In the genomic region with DNA sequence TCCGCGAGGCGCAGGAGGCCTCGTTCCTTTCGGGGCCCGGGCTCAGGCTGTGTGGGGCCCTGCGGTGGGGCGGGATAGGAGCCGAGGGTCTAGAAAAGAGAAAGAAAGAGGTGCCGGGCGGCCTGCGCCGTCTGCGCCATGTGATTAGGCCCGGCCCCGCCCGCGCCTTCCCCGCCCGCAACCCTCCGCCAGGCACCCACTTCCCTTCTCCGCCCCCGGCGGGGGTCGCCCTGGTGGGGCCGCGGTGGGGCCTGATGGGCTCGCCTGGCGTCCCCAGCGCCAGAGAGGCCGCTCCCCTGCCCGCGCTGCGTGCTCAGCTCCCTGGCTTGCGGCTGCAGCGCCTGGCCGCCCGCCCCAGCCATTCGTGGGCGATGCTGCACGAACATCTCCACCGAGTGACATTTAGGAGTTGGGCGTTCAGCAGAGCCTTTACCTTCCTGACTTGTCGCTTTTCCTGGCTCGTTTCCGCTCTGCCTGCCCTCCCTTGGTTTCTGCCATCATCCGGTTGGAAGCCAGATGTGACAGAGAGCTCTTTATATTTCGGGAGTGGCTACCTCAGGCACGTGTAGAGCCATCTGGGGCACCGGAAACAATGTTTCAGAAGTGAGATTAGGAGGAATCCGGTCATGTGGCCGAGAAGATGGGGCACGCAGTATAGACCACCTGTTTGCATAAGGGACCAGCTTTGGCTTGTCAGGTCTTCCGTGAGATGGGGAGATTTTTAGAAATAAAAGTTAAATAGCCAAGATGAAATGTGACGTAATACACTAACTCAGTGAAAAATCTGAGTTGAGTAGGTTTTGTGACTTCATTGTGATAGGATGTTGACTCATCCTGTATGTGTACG, we compare ENCODE assay signal across 8 cellular contexts. TPM values are rescaled to one million over a fixed set of nuclear protein-coding genes. Genes with fewer than 3 reads are reported as not detected.
A peak's percentile ranks its signal among the peaks of the same experiment; 100 is the strongest.
DNase-seq lines count a peak whose midpoint lies in the region; ATAC-seq and TF ChIP-seq lines count a peak whose summit lies in the region.

No MANE protein-coding gene starts in this region.

- peaks cover 29% of the 10 kb centered on the region for H3K4me1 ChIP-seq in A673 (ENCODE audit: insufficient read depth, low read length, poor library complexity, severe bottlenecking)

- DNase-seq in A673 (ENCODE audit: low spot score): peak; percentile 89
- DNase-seq in NCI-H226: peak; percentile 81
- peak; percentile 44 to 53 (median 48) for DNase-seq in activated CD4-positive, CD25-positive, alpha-beta regulatory T cell (lab: John Stamatoyannopoulos, UW)
- DNase-seq in central memory CD4-positive, alpha-beta T cell: peak; percentile 88
- peak; percentile 79 for DNase-seq in kidney glomerular epithelial cell (lab: John Stamatoyannopoulos, UW)
- peak; percentile 58 to 59 for DNase-seq in stimulated activated CD4-positive, alpha-beta T cell treated with anti-CD3 and anti-CD28 coated beads, Interleukin-1b, Interleukin-23, amount 100 ng/mL, for 4 hours (ENCODE audit: low read depth in 2 of 2)

- BruUV-seq in A673 (replicated peaks; lab: Mats Ljungman, UMichigan): TSS peak; percentile 35

- POLR2A ChIA-PET in A673 (lab: Charles Lee; ENCODE audit: low non-redundant PET): interaction anchor here (0.6 kb wide), 1 partner anchor 80 kb away, joined by 4 read pairs; no protein-coding TSS in a partner anchor

- no peak for TF ChIP-seq CTCF in A673 (conservative IDR thresholded peaks at IDR 0.05; ENCODE audit: low read depth, low read length)

- peaks cover 5% of the 10 kb centered on the region for H3K36me3 ChIP-seq in A673 (ENCODE audit: insufficient read depth, low read length, poor library complexity, severe bottlenecking)

- H3K27ac ChIP-seq in A673 (ENCODE audit: low read depth, low read length, poor library complexity, severe bottlenecking): peak overlapping the region; percentile 85

- CTCF ChIA-PET in A673 (lab: Charles Lee): interaction anchor here (1.2 kb wide), 1 partner anchor 31 kb away, joined by 4 read pairs; no protein-coding TSS in a partner anchor

- intact Hi-C loops in A673 (cut with micrococcal nuclease; ENCODE audit: unreplicated experiment): loop anchor here (2.0 to 5.0 kb wide), 2 partner anchors 21 to 99 kb away; no protein-coding TSS in a partner anchor

- peak overlapping the region; percentile 90 for H3K4me3 ChIP-seq in A673 (ENCODE audit: low read depth, low read length, poor library complexity, severe bottlenecking)

- H3K9me3 ChIP-seq in A673 (ENCODE audit: low read depth, low read length, poor library complexity, severe bottlenecking): no peaks in the 10 kb centered on the region

- no peaks in the 10 kb centered on the region for H3K27me3 ChIP-seq in A673 (replicated peaks; ENCODE audit: insufficient read depth, low read depth, low read length, poor library complexity)

- peak; percentile 57 for ATAC-seq in GM18867 (IDR thresholded peaks at IDR 0.05; ENCODE audit: unreplicated experiment)
- ATAC-seq in HG03103 (IDR thresholded peaks at IDR 0.05; ENCODE audit: low read depth, unreplicated experiment): peak; percentile 47

RNA-seq across cellular contexts. Expression of a gene that starts 1.1 kb away (rescaled TPM):
- total RNA-seq in A673 (2021): 99.5 and 116 TPM in 2 replicates

Comparison
In these comparisons a context has a peak if more than half of its experiments do, and no peak if none do; other contexts are left out.
1. Peak in every context shown above with its lines: DNase-seq, ATAC-seq, H3K4me3 ChIP-seq and H3K27ac ChIP-seq.